In genomic region chr19:4930664-4931063, GRCh38 we compare ENCODE assay signal across 21 cellular contexts. TPM values are rescaled to one million over a fixed set of nuclear protein-coding genes. Genes with fewer than 3 reads are reported as not detected.
A peak's percentile ranks its signal among the peaks of the same experiment; 100 is the strongest.
DNase-seq lines count a peak whose midpoint lies in the region; ATAC-seq and TF ChIP-seq lines count a peak whose summit lies in the region.
"Had no signal": no experiment of that assay in that cellular context is flagged by ENCODE, and none has a peak within 500 bp of the region (broad histone marks: within the 10 kb centered on the region; RNA-seq: fewer than 3 reads in every experiment).

No MANE protein-coding gene starts in this region.

- H3F3A ChIP-seq in SK-N-SH (replicated peaks; ENCODE audit: insufficient read depth): peaks cover 16% of the 10 kb centered on the region

- no peak overlapping the region for H3K9ac ChIP-seq in SK-N-SH

- TF ChIP-seq CTCF in SK-N-SH (IDR thresholded peaks at IDR 0.05): no peak
- no peak for TF ChIP-seq CTCF in osteoblast (IDR thresholded peaks at IDR 0.05; ENCODE audit: extremely low read depth, low read depth, low read length)

- H3K79me2 ChIP-seq in SK-N-SH (ENCODE audit: insufficient read depth) (peaks cover 89% of the 10 kb centered on the region), osteoblast (ENCODE audit: insufficient read depth, low read length) (peaks cover 63% of the 10 kb centered on the region)

- DNase-seq in SK-N-SH: no peak
- peak; percentile 4 for DNase-seq in stimulated activated naive CD4-positive, alpha-beta T cell treated with Interleukin-2 at 50 U/mL for 16 hours (lab: John Stamatoyannopoulos, UW)
- DNase-seq in stimulated activated naive CD4-positive, alpha-beta T cell (lab: John Stamatoyannopoulos, UW): no peak
- DNase-seq in amniotic epithelial cell (ENCODE audit: low read depth): peak; percentile 70
- DNase-seq in osteoblast (ENCODE audit: insufficient read length, low spot score, missing footprints): peak; percentile 52
- DNase-seq: CD4-positive, alpha-beta memory T cell; DMS79; HCEC 1CT; Karpas-422; MG63; NCI-H1092; NCI-H146; NCI-H510A treated with DMSO at 0.1 percent for 48 hours; NCI-H82; PC-3 had no signal

- H3K4me3 ChIP-seq in SK-N-SH (ENCODE audit: low read depth in 2 of 2, low read length in 1 of 2) (no peak overlapping the region), osteoblast (ENCODE audit: insufficient read depth, low read length) (no peak overlapping the region)
- H3K4me3 ChIP-seq: MG63 had no signal

- H3K27ac ChIP-seq in SK-N-SH (ENCODE audit: low read depth in 2 of 2, low read length in 1 of 2) (no peak overlapping the region), osteoblast (ENCODE audit: low read depth, low read length) (no peak overlapping the region)
- H3K27ac ChIP-seq: 22Rv1 had no signal

- no peaks in the 10 kb centered on the region for H3K9me3 ChIP-seq in SK-N-SH
- no peaks in the 10 kb centered on the region for H3K9me3 ChIP-seq in osteoblast (ENCODE audit: low read depth, low read length)
- H3K9me3 ChIP-seq: MG63 had no signal

- POLR2A ChIA-PET in SK-N-SH (lab: Yijun Ruan, JAX): no interaction called here

- H3K4me2 ChIP-seq in SK-N-SH: no peak overlapping the region
- no peak overlapping the region for H3K4me2 ChIP-seq in osteoblast (ENCODE audit: insufficient read depth, low read length)

- no peaks in the 10 kb centered on the region for H3K9me2 ChIP-seq in SK-N-SH

- no peak for TF ChIP-seq EP300 in SK-N-SH (IDR thresholded peaks at IDR 0.05; ENCODE audit: borderline replicate concordance in 1 of 2, low read depth in 1 of 2, low read length in 1 of 2)

- no peak for TF ChIP-seq RAD21 in SK-N-SH (IDR thresholded peaks at IDR 0.05; ENCODE audit: low read length)

- H3K36me3 ChIP-seq in SK-N-SH (replicated peaks in 1 of 2; ENCODE audit: control insufficient read depth in 1 of 2, insufficient read depth in 2 of 2, low read length in 1 of 2): peaks cover 16 to 27% of the 10 kb centered on the region in 2 experiments
- peaks cover 37% of the 10 kb centered on the region for H3K36me3 ChIP-seq in osteoblast (ENCODE audit: insufficient read depth, low read length)

- CTCF ChIA-PET in SK-N-SH (lab: Yijun Ruan, JAX): interaction anchor here (1.0 to 2.0 kb wide), 2 partner anchors 20 to 79 kb away, joined by 3 to 5 read pairs; no protein-coding TSS in a partner anchor

- H3K27me3 ChIP-seq in SK-N-SH (ENCODE audit: insufficient read depth): no peaks in the 10 kb centered on the region
- H3K27me3 ChIP-seq in osteoblast (ENCODE audit: insufficient read depth, low read length): no peaks in the 10 kb centered on the region
- H3K27me3 ChIP-seq: MG63 had no signal

- H2AFZ ChIP-seq in SK-N-SH (ENCODE audit: low read depth): no peak overlapping the region
- no peak overlapping the region for H2AFZ ChIP-seq in osteoblast (ENCODE audit: low read length)

- WGBS in SK-N-SH (ENCODE audit: low lambda C conversion rate): 85% methylated on average over 13 of the region's 28 CpGs

- 0 out of 4 replicates have a peak, but pooled peaks cover 0 to 7% of the 10 kb centered on the region in 2 experiments for H3K4me1 ChIP-seq in SK-N-SH (ENCODE audit: control insufficient read depth in 1 of 2, insufficient read depth in 2 of 2, low read depth in 1 of 2, low read length in 1 of 2)
- peaks cover 18% of the 10 kb centered on the region for H3K4me1 ChIP-seq in osteoblast (ENCODE audit: insufficient read depth, low read length)

- peaks cover 18% of the 10 kb centered on the region; the same call in 1 of the 2 replicates for H4K20me1 ChIP-seq in SK-N-SH (ENCODE audit: insufficient read depth)
- no peaks in the 10 kb centered on the region for H4K20me1 ChIP-seq in osteoblast (ENCODE audit: insufficient read depth, low read length)

- ATAC-seq in SK-N-SH treated with all-trans-retinoic acid at 6 μM for 48 hours: peak; percentile 11; the same call in 1 of the 3 replicates
- ATAC-seq in HG03108 (IDR thresholded peaks at IDR 0.05; ENCODE audit: unreplicated experiment): no peak
- no peak for ATAC-seq in HG03196 (IDR thresholded peaks at IDR 0.05; ENCODE audit: unreplicated experiment)
- ATAC-seq: PC-3 had no signal

TF ChIP-seq in SK-N-SH treated with all-trans-retinoic acid at 6 μM for 48 hours, 23 proteins besides CTCF, POLR2A, EP300 and RAD21 (continues in another document):
- TF ChIP-seq PPARA (CRISPR knock-in tag; IDR thresholded peaks at IDR 0.05; ENCODE audit: borderline replicate concordance): no peak
- no peak for TF ChIP-seq ZNF8 (CRISPR knock-in tag; IDR thresholded peaks at IDR 0.05)
- no peak for TF ChIP-seq TOX (CRISPR knock-in tag; IDR thresholded peaks at IDR 0.05; ENCODE audit: borderline replicate concordance)
- no peak for TF ChIP-seq CREB5 (CRISPR knock-in tag; IDR thresholded peaks at IDR 0.05; ENCODE audit: low read depth)
- no peak for TF ChIP-seq POU6F1 (CRISPR knock-in tag; IDR thresholded peaks at IDR 0.05; ENCODE audit: borderline replicate concordance, low read depth)
- no peak for TF ChIP-seq ZFP3 (CRISPR knock-in tag; IDR thresholded peaks at IDR 0.05)
- no peak for TF ChIP-seq ZFP30 (CRISPR knock-in tag; IDR thresholded peaks at IDR 0.05)
- no peak for TF ChIP-seq OSR1 (CRISPR knock-in tag; IDR thresholded peaks at IDR 0.05)

TF ChIP-seq in SK-N-SH, 30 proteins besides CTCF, POLR2A, EP300 and RAD21:
- TF ChIP-seq NFIC (IDR thresholded peaks at IDR 0.05; ENCODE audit: borderline replicate concordance): no peak

RNA-seq across cellular contexts. Expression of gene UHRF1, which starts 21.4 kb away (rescaled TPM):
- 23.9 and 43.4 TPM in 2 replicates for polyA plus RNA-seq in SK-N-SH (2012; rRNA removed)
- 22.9 and 34.0 TPM in 2 replicates for polyA plus RNA-seq in SK-N-SH (2012; cell fraction: cytosol; rRNA removed)
- polyA plus RNA-seq in SK-N-SH (2012; cell fraction: nucleus; rRNA removed): 57.4 and 61.6 TPM in 2 replicates
- 7.4 and 7.6 TPM in 2 replicates for total RNA-seq in osteoblast

RNA-seq across cellular contexts. Expression of gene ARRDC5, which starts 28.0 kb away (rescaled TPM):
- polyA plus RNA-seq in SK-N-SH (2012; rRNA removed): not detected in 2 replicates
- polyA plus RNA-seq in SK-N-SH (2012; cell fraction: cytosol; rRNA removed): not detected in 2 replicates
- 0.04 TPM in 1 of 2 replicates, not detected in the other for polyA plus RNA-seq in SK-N-SH (2012; cell fraction: nucleus; rRNA removed)
- 0.29 and 0.36 TPM in 2 replicates for total RNA-seq in osteoblast
- total RNA-seq: G401, PC-3 had no signal
- polyA plus RNA-seq: BJ had no signal

RNA-seq across cellular contexts. Expression of gene KDM4B, which starts 38.2 kb away (rescaled TPM):
- polyA plus RNA-seq in SK-N-SH (2012; rRNA removed): 10.0 and 12.2 TPM in 2 replicates
- polyA plus RNA-seq in SK-N-SH (2012; cell fraction: cytosol; rRNA removed): 4.2 and 6.7 TPM in 2 replicates
- 32.4 and 32.9 TPM in 2 replicates for polyA plus RNA-seq in SK-N-SH (2012; cell fraction: nucleus; rRNA removed)
- total RNA-seq in osteoblast: 19.7 and 22.1 TPM in 2 replicates

Comparison
In these comparisons a context has a peak if more than half of its experiments do, and no peak if none do; other contexts are left out.
1. DNase-seq: peak in stimulated activated naive CD4-positive, alpha-beta T cell treated with Interleukin-2 at 50 U/mL for 16 hours (single experiment), amniotic epithelial cell (single experiment) and osteoblast (single experiment); none in SK-N-SH (single experiment) and stimulated activated naive CD4-positive, alpha-beta T cell (0 of 6).